In the genomic region with DNA sequence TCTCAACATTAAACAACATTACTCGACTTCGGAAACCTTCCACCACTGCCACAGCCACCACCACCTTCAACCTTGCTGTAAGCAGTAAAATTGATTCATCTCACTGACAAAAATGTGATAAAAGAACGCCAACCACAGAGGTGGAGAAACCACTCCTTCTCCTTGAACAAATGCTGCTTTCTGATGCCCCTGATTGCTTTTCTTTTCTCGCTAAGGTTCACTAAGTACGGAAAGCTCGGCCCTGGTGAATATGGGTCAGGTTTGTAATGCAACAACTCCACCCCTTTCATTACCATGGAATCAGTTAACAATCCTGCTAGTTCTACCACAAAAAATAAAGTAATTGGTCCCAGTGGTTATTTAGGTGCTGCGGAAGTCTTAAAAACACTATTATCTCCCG, we compare ENCODE assay signal across 15 cellular contexts. TPM values are rescaled to one million over a fixed set of nuclear protein-coding genes. Genes with fewer than 3 reads are reported as not detected.
DNase-seq lines count a peak whose midpoint lies in the region; ATAC-seq, FAIRE-seq and TF ChIP-seq lines count a peak whose summit lies in the region.
"Had no signal": no experiment of that assay in that cellular context is flagged by ENCODE, and none has a peak within 500 bp of the region (broad histone marks: within the 10 kb centered on the region; RNA-seq: fewer than 3 reads in every experiment).

No MANE protein-coding gene starts in this region.

- no peak overlapping the region for H2AFZ ChIP-seq in astrocyte (ENCODE audit: low read depth, low read length)

- peaks cover 40% of the 10 kb centered on the region for H3K4me1 ChIP-seq in astrocyte (ENCODE audit: insufficient read depth, low read length)

- peaks cover 14% of the 10 kb centered on the region for H4K20me1 ChIP-seq in astrocyte (ENCODE audit: insufficient read depth, low read length)

- H3K79me2 ChIP-seq in astrocyte (ENCODE audit: insufficient read depth, low read length), result peaks cover 48% of the 10 kb centered on the region

- no peak overlapping the region for H3K4me3 Mint-ChIP-seq in astrocyte (ENCODE audit: unreplicated experiment)
- no peak overlapping the region for H3K4me3 Mint-ChIP-seq in mesothelial cell of epicardium
- no peak overlapping the region for H3K4me3 Mint-ChIP-seq in progenitor cell of endocrine pancreas (ENCODE audit: low read depth)
- H3K4me3 Mint-ChIP-seq: B cell; CD4-positive, CD25-positive, alpha-beta regulatory T cell had no signal

- no peak for ATAC-seq in HG03045 (IDR thresholded peaks at IDR 0.05; ENCODE audit: unreplicated experiment)
- ATAC-seq in GM21737 (IDR thresholded peaks at IDR 0.05; ENCODE audit: unreplicated experiment), result no peak

- H3K36me3 ChIP-seq in astrocyte (ENCODE audit: insufficient read depth, low read length), result peaks cover 8% of the 10 kb centered on the region

- no peak for FAIRE-seq in astrocyte (lab: Jason Lieb, UNC)

- peaks cover 2% of the 10 kb centered on the region for H3K36me3 Mint-ChIP-seq in astrocyte (ENCODE audit: low read depth, unreplicated experiment)
- peaks cover 38% of the 10 kb centered on the region for H3K36me3 Mint-ChIP-seq in mesothelial cell of epicardium
- H3K36me3 Mint-ChIP-seq in progenitor cell of endocrine pancreas (ENCODE audit: insufficient read depth), result peaks cover 23% of the 10 kb centered on the region
- H3K36me3 Mint-ChIP-seq: CD4-positive, CD25-positive, alpha-beta regulatory T cell had no signal

- H3K9ac ChIP-seq in astrocyte (ENCODE audit: low read length), result no peak overlapping the region

- TF ChIP-seq CTCF in astrocyte (IDR thresholded peaks at IDR 0.05; ENCODE audit: insufficient read depth, low read depth, low read length), result no peak
- no peak for TF ChIP-seq CTCF in mesothelial cell of epicardium (IDR thresholded peaks at IDR 0.05; ENCODE audit: unreplicated experiment)
- no peak for TF ChIP-seq CTCF in progenitor cell of endocrine pancreas (IDR thresholded peaks at IDR 0.05; ENCODE audit: unreplicated experiment)

- H3K9me3 Mint-ChIP-seq in astrocyte (ENCODE audit: unreplicated experiment) (no peaks in the 10 kb centered on the region), mesothelial cell of epicardium (peaks cover 9% of the 10 kb centered on the region), progenitor cell of endocrine pancreas (ENCODE audit: low read depth) (peaks cover 5% of the 10 kb centered on the region)

- no peaks in the 10 kb centered on the region for H3K27me3 ChIP-seq in astrocyte (ENCODE audit: insufficient read depth, low read length)

- peak overlapping the region; percentile 80 for H3K4me2 ChIP-seq in astrocyte (ENCODE audit: low read length)

- no peak overlapping the region for H3K4me3 ChIP-seq in astrocyte (ENCODE audit: insufficient read depth, low read depth, low read length)

- H3K4me1 Mint-ChIP-seq in astrocyte (ENCODE audit: low read depth, unreplicated experiment), result peaks cover 20% of the 10 kb centered on the region
- peaks cover 63% of the 10 kb centered on the region for H3K4me1 Mint-ChIP-seq in mesothelial cell of epicardium
- H3K4me1 Mint-ChIP-seq in progenitor cell of endocrine pancreas (ENCODE audit: low read depth), result peaks cover 41% of the 10 kb centered on the region
- H3K4me1 Mint-ChIP-seq: B cell; CD4-positive, CD25-positive, alpha-beta regulatory T cell had no signal

- H3K27me3 Mint-ChIP-seq in astrocyte (ENCODE audit: low read depth, unreplicated experiment) (no peaks in the 10 kb centered on the region), mesothelial cell of epicardium (ENCODE audit: low read depth) (no peaks in the 10 kb centered on the region), progenitor cell of endocrine pancreas (no peaks in the 10 kb centered on the region)
- H3K27me3 Mint-ChIP-seq: B cell; CD4-positive, CD25-positive, alpha-beta regulatory T cell had no signal

- DNase-seq in DMS79 treated with DMSO at 0.1 percent for 48 hours (lab: John Stamatoyannopoulos, UW) (peak; percentile 2), DMS79 (lab: John Stamatoyannopoulos, UW) (no peak), astrocyte (ENCODE audit: low read depth) (no peak), mesothelial cell of epicardium (ENCODE audit: low spot score in 2 of 2, unreplicated experiment in 2 of 2) (no peak), progenitor cell of endocrine pancreas (ENCODE audit: low spot score, unreplicated experiment) (no peak), NCI-H82 treated with DMSO at 0.1 percent for 48 hours (lab: John Stamatoyannopoulos, UW; ENCODE audit: unreplicated experiment) (no peak)
- DNase-seq: Caco-2; CD4-positive, CD25-positive, alpha-beta regulatory T cell; KG1; NCI-H2029 treated with DMSO at 0.1 percent for 48 hours; NCI-H82 had no signal

- no peaks in the 10 kb centered on the region for H3K9me3 ChIP-seq in astrocyte (ENCODE audit: insufficient read depth, low read depth, low read length)
- H3K9me3 ChIP-seq: Caco-2 had no signal

- H3K27ac Mint-ChIP-seq in astrocyte (ENCODE audit: unreplicated experiment) (no peak overlapping the region), mesothelial cell of epicardium (peak overlapping the region; percentile 94), progenitor cell of endocrine pancreas (peak overlapping the region; percentile 95)
- H3K27ac Mint-ChIP-seq: B cell had no signal

- H3K27ac ChIP-seq in astrocyte (ENCODE audit: low read depth, low read length), result peak overlapping the region; percentile 80
- H3K27ac ChIP-seq: 22Rv1 had no signal

RNA-seq across cellular contexts. Expression of gene MEIS2, which starts 44.9 kb away (rescaled TPM):
- total RNA-seq in astrocyte (30.9 and 35.6 TPM in 2 replicates), mesothelial cell of epicardium (377 to 397 TPM (median 379 TPM) in 3 replicates), progenitor cell of endocrine pancreas (133 and 143 TPM in 2 replicates)
- total RNA-seq: CD4-positive, CD25-positive, alpha-beta regulatory T cell had no signal
